10 cellular contexts compared by ENCODE assay signal in genomic region chr19:49056902-49057596, GRCh38. TPM values are rescaled to one million over a fixed set of nuclear protein-coding genes. Genes with fewer than 3 reads are reported as not detected.
DNase-seq lines count a peak whose midpoint lies in the region; ATAC-seq and TF ChIP-seq lines count a peak whose summit lies in the region.
"Not testable (repeated sequence)": the region's sequence is repeated elsewhere in the genome, so short reads cannot be mapped to it uniquely, and the experiment has no call there.
"Had no signal": no experiment of that assay in that cellular context is flagged by ENCODE, and none has a peak within 500 bp of the region (broad histone marks: within the 10 kb centered on the region; RNA-seq: fewer than 3 reads in every experiment).

No MANE protein-coding gene starts in this region.

- H3K79me2 ChIP-seq in ACC112 (ENCODE audit: control insufficient read depth, insufficient read depth, low read length, unreplicated experiment); HCT116 (ENCODE audit: insufficient read depth, low read length): not testable (repeated sequence)

- DNase-seq in HCT116 (ENCODE audit: low read depth, low spot score); astrocyte of the spinal cord (ENCODE audit: low read depth, low spot score); epithelial cell of proximal tubule (ENCODE audit: low read depth); natural killer cell treated with Interleukin-12 subunit alpha and Interleukin-12 subunit beta and Interleukin-15 and Interleukin-18, amount 100 ng/mL, for 72 hours (ENCODE audit: low spot score); spleen: not testable (repeated sequence)

- TF ChIP-seq POLR2A in HCT116 (IDR thresholded peaks at IDR 0.05; ENCODE audit: borderline replicate concordance, extremely low read depth, insufficient read depth, insufficient read length); spleen (IDR thresholded peaks at IDR 0.05): not testable (repeated sequence)

- H3K9me3 Mint-ChIP-seq in natural killer cell treated with Interleukin-12 subunit alpha and Interleukin-12 subunit beta and Interleukin-15 and Interleukin-18, amount 100 ng/mL, for 72 hours: not testable (repeated sequence)

- in situ Hi-C loops in astrocyte of the spinal cord (cut with HindIII; ENCODE audit: low sequenced_read_pairs): not testable (repeated sequence)

- TF ChIP-seq CTCF in HCT116 (IDR thresholded peaks at IDR 0.05 in 2 of 3, conservative IDR thresholded peaks at IDR 0.05 in 1 of 3; ENCODE audit: borderline replicate concordance in 1 of 3, insufficient read depth in 1 of 3, low read depth in 2 of 3, low read length in 2 of 3); WI38 (IDR thresholded peaks at IDR 0.05; ENCODE audit: low read depth, low read length); astrocyte of the spinal cord (IDR thresholded peaks at IDR 0.05; ENCODE audit: low read depth, low read length); epithelial cell of proximal tubule (conservative IDR thresholded peaks at IDR 0.05; ENCODE audit: low read depth, low read length); spleen (IDR thresholded peaks at IDR 0.05 in 8 of 11, conservative IDR thresholded peaks at IDR 0.05 in 3 of 11): not testable (repeated sequence)

- CTCF ChIA-PET in HCT116 (lab: Charles Lee): interaction anchor here (0.8 to 4.1 kb wide), 8 partner anchors 17 to 64 kb away, joined by 3 to 20 read pairs (median 4); partner anchors contain the start of genes CGB2, GYS1 and RUVBL2

- not testable (repeated sequence) for H3K9me2 ChIP-seq in HCT116 (ENCODE audit: insufficient read depth)

- H3K4me2 ChIP-seq in HCT116 (ENCODE audit: low read length): peak overlapping the region; percentile 81

- 0 out of 2 replicates have a peak overlapping the region, but pooled peaks have one; percentile 13 for H3K27ac ChIP-seq in ACC112 (ENCODE audit: low read depth, low read length)
- peak overlapping the region; percentile 81 for H3K27ac ChIP-seq in HCT116 (ENCODE audit: low read depth, low read length)
- H3K27ac ChIP-seq in iPS-20b (ENCODE audit: low read length); spleen: not testable (repeated sequence)

- peak overlapping the region in 1 of 2 donors; percentile 48 for H3K27ac Mint-ChIP-seq in natural killer cell treated with Interleukin-12 subunit alpha and Interleukin-12 subunit beta and Interleukin-15 and Interleukin-18, amount 100 ng/mL, for 72 hours

- 1 to 13% (median 2%) methylated on average over 20 to 34 of the region's 34 CpGs for WGBS in spleen, 5 donors

- POLR2A ChIA-PET in HCT116 (lab: Charles Lee): interaction anchor here (1.2 to 1.7 kb wide), 3 partner anchors 14 to 64 kb away, joined by 4 read pairs; partner anchors contain the start of genes GYS1 and RUVBL2

- peaks cover 23 to 32% of the 10 kb centered on the region in 2 donors for H3K27me3 Mint-ChIP-seq in natural killer cell treated with Interleukin-12 subunit alpha and Interleukin-12 subunit beta and Interleukin-15 and Interleukin-18, amount 100 ng/mL, for 72 hours

- TSS peak; percentile 52 for BruUV-seq in HCT116 (replicated peaks; lab: Mats Ljungman, UMichigan)

- H3K4me1 Mint-ChIP-seq in natural killer cell treated with Interleukin-12 subunit alpha and Interleukin-12 subunit beta and Interleukin-15 and Interleukin-18, amount 100 ng/mL, for 72 hours (ENCODE audit: low read depth in 2 of 2): peaks cover 15% of the 10 kb centered on the region in 2 donors

- H3K36me3 Mint-ChIP-seq in natural killer cell treated with Interleukin-12 subunit alpha and Interleukin-12 subunit beta and Interleukin-15 and Interleukin-18, amount 100 ng/mL, for 72 hours: not testable (repeated sequence)

- RAD21 ChIA-PET in HCT116 (lab: Charles Lee; ENCODE audit: low non-redundant PET in 1 of 2, low total read pairs in 2 of 2, uncharacterized antibody in 2 of 2, unreplicated experiment in 2 of 2): not testable (repeated sequence)

- H3K4me1 ChIP-seq in ACC112 (ENCODE audit: control insufficient read depth, insufficient read depth, low read length, unreplicated experiment); iPS-20b (ENCODE audit: insufficient read depth, low read length): not testable (repeated sequence)
- peaks cover 17 to 61% of the 10 kb centered on the region in 2 experiments for H3K4me1 ChIP-seq in HCT116 (ENCODE audit: control insufficient read depth in 1 of 2, insufficient read depth in 2 of 2, low read length in 2 of 2)
- peaks cover 14 to 30% (median 23%) of the 10 kb centered on the region in 6 donors for H3K4me1 ChIP-seq in spleen

- H3K36me3 ChIP-seq in ACC112 (ENCODE audit: insufficient read depth, low read length); HCT116 (ENCODE audit: control insufficient read depth in 1 of 2, insufficient read depth in 2 of 2, low read length in 2 of 2); iPS-20b (ENCODE audit: insufficient read depth, low read depth, low read length); spleen: not testable (repeated sequence)

- not testable (repeated sequence) for H4K20me1 ChIP-seq in HCT116 (ENCODE audit: insufficient read depth)

- peak; percentile 19 for ATAC-seq in HCT116
- ATAC-seq in natural killer cell treated with Interleukin-12 subunit alpha and Interleukin-12 subunit beta and Interleukin-15 and Interleukin-18, amount 100 ng/mL, for 72 hours: peak in 1 of 2 donors; percentile 26

- H3K27me3 ChIP-seq in ACC112 (ENCODE audit: insufficient read depth, low read length); HCT116 (ENCODE audit: insufficient read depth, low read length): not testable (repeated sequence)
- H3K27me3 ChIP-seq in iPS-20b (ENCODE audit: insufficient read depth, low read length): peaks cover 53% of the 10 kb centered on the region
- H3K27me3 ChIP-seq in spleen (replicated peaks in 1 of 7): peaks cover 0 to 70% (median 26%) of the 10 kb centered on the region in 7 donors

- TF ChIP-seq RAD21 in HCT116 (IDR thresholded peaks at IDR 0.05; ENCODE audit: low read depth): not testable (repeated sequence)

- H3K4me3 Mint-ChIP-seq in natural killer cell treated with Interleukin-12 subunit alpha and Interleukin-12 subunit beta and Interleukin-15 and Interleukin-18, amount 100 ng/mL, for 72 hours: peak overlapping the region; percentile 82

- intact Hi-C loops in HCT116 (cut with micrococcal nuclease); spleen (cut with DNase I; ENCODE audit: low total_unique reads): not testable (repeated sequence)

- peak overlapping the region; percentile 80 for H2AFZ ChIP-seq in ACC112 (ENCODE audit: low read length, unreplicated experiment)
- H2AFZ ChIP-seq in HCT116 (ENCODE audit: low read depth, low read length, poor library complexity, severe bottlenecking): not testable (repeated sequence)

- H3K4me3 ChIP-seq in ACC112 (ENCODE audit: low read depth, low read length) (peak overlapping the region; percentile 86), HCT116 (replicated peaks in 1 of 2; ENCODE audit: low read depth in 1 of 2, low read length in 2 of 2) (peak overlapping the region; percentile 65 to 67), WI38 (ENCODE audit: low read depth, low read length) (peak overlapping the region; percentile 69), astrocyte of the spinal cord (ENCODE audit: low read depth, low read length) (peak overlapping the region; percentile 53), epithelial cell of proximal tubule (ENCODE audit: low read depth, low read length) (peak overlapping the region; percentile 60), iPS-20b (ENCODE audit: low read length) (peak overlapping the region; percentile 65), spleen (peak overlapping the region; percentile 33 to 73 (median 51))

- peak overlapping the region; percentile 73 for H3K9ac ChIP-seq in HCT116 (ENCODE audit: low read length)
- H3K9ac ChIP-seq in iPS-20b (ENCODE audit: low read depth, low read length): not testable (repeated sequence)

- H3K9me3 ChIP-seq in HCT116 (ENCODE audit: control insufficient read depth in 1 of 2, insufficient read depth in 1 of 2, low read depth in 1 of 2, low read length in 2 of 2); iPS-20b (ENCODE audit: insufficient read depth, low read depth, low read length); spleen: not testable (repeated sequence)

RNA-seq across cellular contexts. Expression of gene CGB7, which starts 0.5 kb away (rescaled TPM):
- total RNA-seq in HCT116 (2021; ENCODE audit: unreplicated experiment) (5.4 TPM), epithelial cell of proximal tubule (0.36 and 1.8 TPM in 2 replicates), spleen (not detected)
- 4.4 and 4.5 TPM in 2 replicates for polyA plus RNA-seq in HCT116 (2012)
- not detected for total RNA-seq in natural killer cell treated with Interleukin-12 subunit alpha and Interleukin-12 subunit beta and Interleukin-15 and Interleukin-18, amount 100 ng/mL, for 72 hours
- under 1 TPM in 2 of 3 donors, not detected in 1; 0.03 to 0.06 TPM for polyA plus RNA-seq in spleen

RNA-seq across cellular contexts. Expression of gene NTF4, which starts 7.6 kb away (rescaled TPM):
- 1.7 TPM for total RNA-seq in HCT116 (2021; ENCODE audit: unreplicated experiment)
- 2.1 and 2.3 TPM in 2 replicates for polyA plus RNA-seq in HCT116 (2012)
- total RNA-seq in epithelial cell of proximal tubule: 0.22 and 1.3 TPM in 2 replicates
- not detected for total RNA-seq in natural killer cell treated with Interleukin-12 subunit alpha and Interleukin-12 subunit beta and Interleukin-15 and Interleukin-18, amount 100 ng/mL, for 72 hours
- not detected for total RNA-seq in spleen
- polyA plus RNA-seq in spleen: not detected
- total RNA-seq: A172, adrenal gland had no signal
- polyA plus RNA-seq: adrenal gland had no signal

RNA-seq across cellular contexts. Expression of gene CGB8, which starts 8.1 kb away (rescaled TPM):
- total RNA-seq in HCT116 (2021; ENCODE audit: unreplicated experiment): 0.34 TPM
- 0.44 and 0.52 TPM in 2 replicates for polyA plus RNA-seq in HCT116 (2012)
- total RNA-seq in epithelial cell of proximal tubule: 1.2 TPM in 2 replicates
- total RNA-seq in natural killer cell treated with Interleukin-12 subunit alpha and Interleukin-12 subunit beta and Interleukin-15 and Interleukin-18, amount 100 ng/mL, for 72 hours: not detected
- total RNA-seq in spleen: not detected
- polyA plus RNA-seq in spleen: not detected
- total RNA-seq: adrenal gland had no signal
- polyA plus RNA-seq: adrenal gland had no signal

RNA-seq across cellular contexts. Expression of gene CGB5, which starts 13.4 kb away (rescaled TPM):
- total RNA-seq in HCT116 (2021; ENCODE audit: unreplicated experiment) (not detected), epithelial cell of proximal tubule (not detected in 2 replicates), spleen (not detected)
- polyA plus RNA-seq in HCT116 (2012): 0.99 and 1.8 TPM in 2 replicates
- total RNA-seq in natural killer cell treated with Interleukin-12 subunit alpha and Interleukin-12 subunit beta and Interleukin-15 and Interleukin-18, amount 100 ng/mL, for 72 hours: not detected
- not detected for polyA plus RNA-seq in spleen
- total RNA-seq: adrenal gland had no signal

RNA-seq across cellular contexts. Expression of gene KCNA7, which starts 15.4 kb away (rescaled TPM):
- not detected for total RNA-seq in HCT116 (2021; ENCODE audit: unreplicated experiment)
- polyA plus RNA-seq in HCT116 (2012): 0.02 and 0.10 TPM in 2 replicates
- total RNA-seq in epithelial cell of proximal tubule: not detected in 2 replicates
- total RNA-seq in natural killer cell treated with Interleukin-12 subunit alpha and Interleukin-12 subunit beta and Interleukin-15 and Interleukin-18, amount 100 ng/mL, for 72 hours: not detected
- total RNA-seq in spleen: not detected
- under 1 TPM in 1 of 3 donors, not detected in 2; 0.02 TPM for polyA plus RNA-seq in spleen
- total RNA-seq: A172, adrenal gland had no signal
- polyA plus RNA-seq: adrenal gland had no signal
